Comparison of ENCODE assay signal across 1 cellular context in genomic region chr6:143759666-143760065, GRCh38.
TF ChIP-seq lines count a peak whose summit lies in the region.

No MANE protein-coding gene starts in this region.

TF ChIP-seq in GM23338, 12 proteins besides CTCF, POLR2A, EP300 and RAD21 (continued from another document):
- TF ChIP-seq NANOG (IDR thresholded peaks at IDR 0.05; ENCODE audit: borderline replicate concordance) (no peak), CREB1 (CRISPR knock-in tag; IDR thresholded peaks at IDR 0.05; ENCODE audit: low read depth) (no peak)
